8 cellular contexts compared by ENCODE assay signal in the genomic region with DNA sequence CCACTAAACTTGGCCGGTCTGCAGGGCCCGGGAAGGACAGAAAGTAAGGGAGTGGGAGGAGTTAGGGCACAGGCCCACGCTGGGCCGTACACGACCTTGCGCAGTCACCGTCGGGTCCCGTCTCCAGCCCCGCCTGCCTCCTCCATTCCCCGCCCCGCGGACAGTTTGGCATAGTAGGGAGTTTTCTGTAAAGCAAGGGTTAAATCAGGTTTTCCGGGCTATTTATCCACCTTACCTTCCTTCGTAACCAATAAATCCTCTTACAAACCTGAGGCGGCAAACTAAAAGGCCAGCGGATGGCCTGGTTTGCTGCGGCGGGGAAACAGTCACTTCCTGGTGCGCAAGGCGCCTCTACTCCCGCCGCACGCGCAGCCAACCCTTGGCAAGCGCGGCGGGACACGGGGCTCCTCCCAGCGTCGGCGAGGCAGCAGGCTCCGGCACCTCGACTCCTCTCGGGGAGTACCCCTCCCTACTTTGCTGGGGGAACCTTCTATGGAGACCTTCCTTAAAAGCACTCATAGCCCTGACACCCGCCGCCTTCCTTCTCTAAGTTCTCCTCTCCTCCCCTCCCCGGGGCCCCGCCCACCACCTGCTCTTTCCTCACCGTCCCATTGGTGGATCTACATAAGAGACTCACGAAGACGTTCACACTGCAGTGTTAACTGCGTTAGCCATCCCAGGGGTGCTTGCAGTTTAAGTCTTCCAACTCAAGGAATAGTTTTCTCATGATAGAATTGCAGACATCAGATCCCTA. TPM values are rescaled to one million over a fixed set of nuclear protein-coding genes. Genes with fewer than 3 reads are reported as not detected.
DNase-seq lines count a peak whose midpoint lies in the region; ATAC-seq and TF ChIP-seq lines count a peak whose summit lies in the region.

A gene with protein sequence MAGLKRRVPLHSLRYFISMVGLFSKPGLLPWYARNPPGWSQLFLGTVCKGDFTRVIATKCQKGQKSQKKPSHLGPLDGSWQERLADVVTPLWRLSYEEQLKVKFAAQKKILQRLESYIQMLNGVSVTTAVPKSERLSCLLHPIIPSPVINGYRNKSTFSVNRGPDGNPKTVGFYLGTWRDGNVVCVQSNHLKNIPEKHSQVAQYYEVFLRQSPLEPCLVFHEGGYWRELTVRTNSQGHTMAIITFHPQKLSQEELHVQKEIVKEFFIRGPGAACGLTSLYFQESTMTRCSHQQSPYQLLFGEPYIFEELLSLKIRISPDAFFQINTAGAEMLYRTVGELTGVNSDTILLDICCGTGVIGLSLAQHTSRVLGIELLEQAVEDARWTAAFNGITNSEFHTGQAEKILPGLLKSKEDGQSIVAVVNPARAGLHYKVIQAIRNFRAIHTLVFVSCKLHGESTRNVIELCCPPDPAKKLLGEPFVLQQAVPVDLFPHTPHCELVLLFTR (minus strand): TSS at position 563 of the 754 bp plus-strand sequence. CDS start 9,822 bp downstream, outside the sequence.

- intact Hi-C loops in lower leg skin (cut with DNase I; ENCODE audit: low total_unique reads), result no loop called here

- ATAC-seq in HG03457 (IDR thresholded peaks at IDR 0.05; ENCODE audit: unreplicated experiment), result peak; percentile 92

- DNase-seq in C1 segment of cervical spinal cord (lab: John Stamatoyannopoulos, UW), result peak in 13 of 14 donors; percentile 5 to 75 (median 54)
- DNase-seq in GM19240 (ENCODE audit: insufficient read length, low spot score), result peak; percentile 43
- peak; percentile 63 to 86 for DNase-seq in NCI-H526 (lab: John Stamatoyannopoulos, UW)
- peak; percentile 57 to 70 for DNase-seq in activated CD4-positive, alpha-beta T cell treated with anti-CD3 and anti-CD28 coated beads, Interleukin-2, amount 50 U/mL, for 24 hours (ENCODE audit: low read depth in 1 of 2, low spot score in 1 of 2)
- peak; percentile 10 to 69 for DNase-seq in dermis microvascular lymphatic vessel endothelial cell (ENCODE audit: low read depth in 2 of 2)
- DNase-seq in lower leg skin (ENCODE audit: low spot score in 2 of 2), result peak; percentile 70 to 96
- DNase-seq in stimulated activated CD4-positive, alpha-beta T cell treated with anti-CD3 and anti-CD28 coated beads, Interleukin-4, amount 100 ng/mL, for 4 hours, result peak; percentile 73 to 79

- TF ChIP-seq CTCF in lower leg skin (IDR thresholded peaks at IDR 0.05), result no peak

- peak within 1 kb of the TSS; percentile 30 for H3K4me3 ChIP-seq in lower leg skin (ENCODE audit: low read depth, poor library complexity, severe bottlenecking)

- TF ChIP-seq POLR2A in lower leg skin (IDR thresholded peaks at IDR 0.05), result no peak

- 1 to 29% methylated on average over 36 to 43 of the region's 43 CpGs for WGBS in lower leg skin, 2 donors

RNA-seq across cellular contexts. Expression of the gene that starts here (rescaled TPM):
- total RNA-seq in dermis microvascular lymphatic vessel endothelial cell, result 14.5 and 17.1 TPM in 2 replicates
- total RNA-seq in lower leg skin, result 10 to 100 TPM; 12.5 to 23.7 (median 14.6) TPM

Comparison
In these comparisons a context has a peak if more than half of its experiments do, and no peak if none do; other contexts are left out.
1. Peak in every context shown above with its lines: DNase-seq, ATAC-seq and H3K4me3 ChIP-seq.